In the genomic region with DNA sequence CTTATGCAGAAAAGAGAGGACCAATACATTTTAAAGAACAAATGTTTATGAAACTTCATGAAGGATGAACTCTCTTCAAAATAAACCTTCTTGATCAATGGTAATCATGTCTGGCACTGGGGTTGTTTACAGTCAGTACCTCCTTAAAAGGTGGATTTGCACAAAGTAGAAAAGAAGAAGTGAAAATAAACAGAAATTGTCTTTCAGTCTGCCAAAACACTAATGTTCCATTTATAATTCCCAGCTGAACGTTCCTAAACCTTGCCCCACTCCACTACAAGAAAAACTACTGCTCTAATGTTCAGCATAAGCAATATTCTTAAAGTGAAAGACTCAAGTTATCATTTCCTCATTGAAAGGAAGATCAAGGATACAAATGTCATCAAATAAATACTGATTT, we compare ENCODE assay signal across 1 cellular context.
TF ChIP-seq lines count a peak whose summit lies in the region.

No MANE protein-coding gene starts in this region.

TF ChIP-seq in WTC11, 78 proteins besides CTCF, POLR2A, EP300 and RAD21 (continued from another document):
- TF ChIP-seq, protein P1, sequence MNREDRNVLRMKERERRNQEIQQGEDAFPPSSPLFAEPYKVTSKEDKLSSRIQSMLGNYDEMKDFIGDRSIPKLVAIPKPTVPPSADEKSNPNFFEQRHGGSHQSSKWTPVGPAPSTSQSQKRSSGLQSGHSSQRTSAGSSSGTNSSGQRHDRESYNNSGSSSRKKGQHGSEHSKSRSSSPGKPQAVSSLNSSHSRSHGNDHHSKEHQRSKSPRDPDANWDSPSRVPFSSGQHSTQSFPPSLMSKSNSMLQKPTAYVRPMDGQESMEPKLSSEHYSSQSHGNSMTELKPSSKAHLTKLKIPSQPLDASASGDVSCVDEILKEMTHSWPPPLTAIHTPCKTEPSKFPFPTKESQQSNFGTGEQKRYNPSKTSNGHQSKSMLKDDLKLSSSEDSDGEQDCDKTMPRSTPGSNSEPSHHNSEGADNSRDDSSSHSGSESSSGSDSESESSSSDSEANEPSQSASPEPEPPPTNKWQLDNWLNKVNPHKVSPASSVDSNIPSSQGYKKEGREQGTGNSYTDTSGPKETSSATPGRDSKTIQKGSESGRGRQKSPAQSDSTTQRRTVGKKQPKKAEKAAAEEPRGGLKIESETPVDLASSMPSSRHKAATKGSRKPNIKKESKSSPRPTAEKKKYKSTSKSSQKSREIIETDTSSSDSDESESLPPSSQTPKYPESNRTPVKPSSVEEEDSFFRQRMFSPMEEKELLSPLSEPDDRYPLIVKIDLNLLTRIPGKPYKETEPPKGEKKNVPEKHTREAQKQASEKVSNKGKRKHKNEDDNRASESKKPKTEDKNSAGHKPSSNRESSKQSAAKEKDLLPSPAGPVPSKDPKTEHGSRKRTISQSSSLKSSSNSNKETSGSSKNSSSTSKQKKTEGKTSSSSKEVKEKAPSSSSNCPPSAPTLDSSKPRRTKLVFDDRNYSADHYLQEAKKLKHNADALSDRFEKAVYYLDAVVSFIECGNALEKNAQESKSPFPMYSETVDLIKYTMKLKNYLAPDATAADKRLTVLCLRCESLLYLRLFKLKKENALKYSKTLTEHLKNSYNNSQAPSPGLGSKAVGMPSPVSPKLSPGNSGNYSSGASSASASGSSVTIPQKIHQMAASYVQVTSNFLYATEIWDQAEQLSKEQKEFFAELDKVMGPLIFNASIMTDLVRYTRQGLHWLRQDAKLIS (CRISPR knock-in tag; IDR thresholded peaks at IDR 0.05; ENCODE audit: borderline replicate concordance), result no peak
- TF ChIP-seq NFE2L1 (CRISPR knock-in tag; IDR thresholded peaks at IDR 0.05) (no peak), NFYB (CRISPR knock-in tag; conservative IDR thresholded peaks at IDR 0.05; ENCODE audit: low read depth) (no peak), ZNF423 (CRISPR knock-in tag; IDR thresholded peaks at IDR 0.05) (no peak), ZNF396 (CRISPR knock-in tag; IDR thresholded peaks at IDR 0.05; ENCODE audit: borderline replicate concordance) (no peak), NFATC4 (CRISPR knock-in tag; IDR thresholded peaks at IDR 0.05) (no peak), SMAD4 (CRISPR knock-in tag; IDR thresholded peaks at IDR 0.05) (no peak), GABPB1 (CRISPR knock-in tag; IDR thresholded peaks at IDR 0.05) (no peak), CREM (CRISPR knock-in tag; IDR thresholded peaks at IDR 0.05) (no peak), ZBTB21 (CRISPR knock-in tag; IDR thresholded peaks at IDR 0.05; ENCODE audit: borderline replicate concordance) (no peak), TEAD4 (CRISPR knock-in tag; IDR thresholded peaks at IDR 0.05) (no peak), FOXJ3 (CRISPR knock-in tag; IDR thresholded peaks at IDR 0.05; ENCODE audit: borderline replicate concordance) (no peak), NR1H2 (CRISPR knock-in tag; IDR thresholded peaks at IDR 0.05) (no peak)
